Comparison of ENCODE assay signal across 22 cellular contexts in the genomic region with DNA sequence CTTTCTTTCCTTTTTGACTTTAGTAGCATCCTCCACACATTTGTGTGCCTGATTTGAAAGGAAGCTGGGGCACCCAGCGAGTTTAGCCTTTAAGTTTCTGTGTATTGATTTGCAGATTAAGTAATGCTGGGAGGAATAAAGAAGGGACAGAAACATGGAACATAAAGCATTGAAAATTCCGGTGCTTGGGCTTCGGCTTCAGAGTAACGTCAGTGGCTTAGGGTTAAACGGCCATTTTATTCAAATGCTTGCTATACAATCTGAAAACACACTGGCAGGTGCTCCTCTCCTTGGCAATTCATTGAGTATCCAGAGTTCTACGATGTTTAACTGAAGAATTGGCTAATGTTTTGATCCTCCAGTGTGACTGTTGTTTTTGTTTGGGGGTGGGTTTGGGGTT.
"Had no signal": no experiment of that assay in that cellular context is flagged by ENCODE, and none has a peak within 500 bp of the region (broad histone marks: within the 10 kb centered on the region; RNA-seq: fewer than 3 reads in every experiment).

No MANE protein-coding gene starts in this region.

- H3K4me3 ChIP-seq: lower lobe of right lung, ovary, prostate gland, spleen, testis, uterus had no signal

- H3K9me3 Mint-ChIP-seq: activated B cell treated with CpG ODN at 0.5 μM for 24 hours; activated naive CD8-positive, alpha-beta T cell treated with anti-CD3 and anti-CD28 coated beads, Interleukin-2, amount 10 ng/mL, durations not matched to agents 7 days and 5 days; activated T-cell treated with anti-CD3 and anti-CD28 coated beads, Interleukin-2, amount 50 U/mL, for 4 hours; naive B cell had no signal

- H3K27me3 ChIP-seq: ovary, spleen, testis, uterus had no signal

- H3K4me3 Mint-ChIP-seq: activated B cell treated with CpG ODN at 0.5 μM for 24 hours; activated CD4-positive, alpha-beta T cell treated with anti-CD3 and anti-CD28 coated beads for 36 hours; activated naive CD8-positive, alpha-beta T cell treated with anti-CD3 and anti-CD28 coated beads, Interleukin-2, amount 10 ng/mL, durations not matched to agents 7 days and 5 days; activated T-cell treated with anti-CD3 and anti-CD28 coated beads, Interleukin-2, amount 50 U/mL, for 4 hours; naive B cell had no signal

- H3K9me3 ChIP-seq: lower lobe of right lung, ovary, prostate gland, spleen, testis, uterus had no signal

- DNase-seq: activated B cell treated with CpG ODN at 0.5 μM for 24 hours; activated CD4-positive, alpha-beta T cell treated with anti-CD3 and anti-CD28 coated beads for 36 hours; activated CD4-positive, alpha-beta T cell treated with anti-CD3 and anti-CD28 coated beads, Interleukin-2, amount 50 U/mL, for 4 hours; activated CD8-positive, alpha-beta memory T cell treated with anti-CD3 and anti-CD28 coated beads, Interleukin-2, amount 50 U/mL, for 48 hours; activated naive CD4-positive, alpha-beta T cell treated with Interleukin-2 at 50 U/mL for 16 hours; activated naive CD8-positive, alpha-beta T cell treated with anti-CD3 and anti-CD28 coated beads, Interleukin-2, amount 10 ng/mL, durations not matched to agents 7 days and 5 days; activated T-cell treated with anti-CD3 and anti-CD28 coated beads, Interleukin-2, amount 50 U/mL, for 4 hours; amniotic stem cell; effector CD4-positive, alpha-beta T cell; kidney; lower lobe of right lung; naive B cell; ovary; spleen; stimulated activated CD4-positive, alpha-beta T cell treated with anti-CD3 and anti-CD28 coated beads, Interleukin-4, amount 100 ng/mL, for 1 hour; stimulated activated naive CD4-positive, alpha-beta T cell; T-helper 1 cell; testis; trophoblast cell; uterus had no signal

- H3K4me1 ChIP-seq: lower lobe of right lung, prostate gland, testis, uterus had no signal

- H3K27me3 Mint-ChIP-seq: activated B cell treated with CpG ODN at 0.5 μM for 24 hours, naive B cell had no signal

- H3K27ac ChIP-seq: lower lobe of right lung, ovary, prostate gland, spleen, testis, uterus had no signal

- H3K36me3 Mint-ChIP-seq: naive B cell had no signal

- ATAC-seq: activated CD4-positive, alpha-beta T cell treated with anti-CD3 and anti-CD28 coated beads for 36 hours; activated T-cell treated with anti-CD3 and anti-CD28 coated beads, Interleukin-2, amount 50 U/mL, for 4 hours; left lobe of liver; lower lobe of right lung had no signal

- H3K27ac Mint-ChIP-seq: activated B cell treated with CpG ODN at 0.5 μM for 24 hours; activated CD4-positive, alpha-beta T cell treated with anti-CD3 and anti-CD28 coated beads for 36 hours; activated naive CD8-positive, alpha-beta T cell treated with anti-CD3 and anti-CD28 coated beads, Interleukin-2, amount 10 ng/mL, durations not matched to agents 7 days and 5 days; naive B cell had no signal

- H3K36me3 ChIP-seq: ovary, prostate gland, uterus had no signal
